14 cellular contexts compared by ENCODE assay signal in genomic region chr19:6394831-6395230, GRCh38. TPM values are rescaled to one million over a fixed set of nuclear protein-coding genes. Genes with fewer than 3 reads are reported as not detected.
DNase-seq lines count a peak whose midpoint lies in the region; ATAC-seq and TF ChIP-seq lines count a peak whose summit lies in the region.
"Had no signal": no experiment of that assay in that cellular context is flagged by ENCODE, and none has a peak within 500 bp of the region (broad histone marks: within the 10 kb centered on the region; RNA-seq: fewer than 3 reads in every experiment).

No MANE protein-coding gene starts in this region.

- H3K27ac Mint-ChIP-seq in activated naive CD4-positive, alpha-beta T cell treated with anti-CD3 and anti-CD28 coated beads for 36 hours: peak overlapping the region; percentile 61
- H3K27ac Mint-ChIP-seq in activated B cell treated with CpG ODN at 0.5 μM for 24 hours (no peak overlapping the region), progenitor cell of endocrine pancreas (peak overlapping the region; percentile 71)

- H3K36me3 ChIP-seq in effector memory CD4-positive, alpha-beta T cell (ENCODE audit: control insufficient read depth, insufficient read depth, low read length): peaks cover 5% of the 10 kb centered on the region

- CTCF ChIA-PET in activated naive CD4-positive, alpha-beta T cell treated with anti-CD3 and anti-CD28 coated beads for 36 hours (lab: Charles Lee): interaction anchor here (0.6 to 0.7 kb wide), 2 partner anchors 280 to 446 kb away, joined by 3 to 4 read pairs; no protein-coding TSS in a partner anchor
- CTCF ChIA-PET in activated B cell treated with CpG ODN at 0.5 μM for 24 hours (lab: Charles Lee): no interaction called here

- DNase-seq in activated naive CD4-positive, alpha-beta T cell treated with anti-CD3 and anti-CD28 coated beads for 36 hours: no peak
- DNase-seq in activated naive CD4-positive, alpha-beta T cell (lab: John Stamatoyannopoulos, UW): no peak
- no peak for DNase-seq in activated B cell treated with CpG ODN at 0.5 μM for 24 hours
- peak; percentile 25 for DNase-seq in iPS DF 19.7 (ENCODE audit: low read depth, low spot score)
- no peak for DNase-seq in progenitor cell of endocrine pancreas (ENCODE audit: low spot score, unreplicated experiment)
- no peak for DNase-seq in effector memory CD4-positive, alpha-beta T cell
- DNase-seq: brain microvascular endothelial cell; Calu3; MV-4-11; NCI-H2081 treated with DMSO at 0.1 percent for 48 hours; NCI-H69; stimulated activated naive CD8-positive, alpha-beta T cell treated with anti-CD3 and anti-CD28 coated beads, Interleukin-15, Interleukin-2, amounts not matched to agents 100 U/mL and 50 U/mL, for 24 hours had no signal

- no peaks in the 10 kb centered on the region for H3K9me3 Mint-ChIP-seq in activated naive CD4-positive, alpha-beta T cell treated with anti-CD3 and anti-CD28 coated beads for 36 hours
- H3K9me3 Mint-ChIP-seq in activated B cell treated with CpG ODN at 0.5 μM for 24 hours (no peaks in the 10 kb centered on the region), progenitor cell of endocrine pancreas (ENCODE audit: low read depth) (no peaks in the 10 kb centered on the region)

- TF ChIP-seq CTCF in activated B cell treated with CpG ODN at 0.5 μM for 24 hours (IDR thresholded peaks at IDR 0.05) (no peak), progenitor cell of endocrine pancreas (IDR thresholded peaks at IDR 0.05; ENCODE audit: unreplicated experiment) (no peak)

- H3K4me1 Mint-ChIP-seq in activated naive CD4-positive, alpha-beta T cell treated with anti-CD3 and anti-CD28 coated beads for 36 hours (ENCODE audit: low read depth): peaks cover 16% of the 10 kb centered on the region
- H3K4me1 Mint-ChIP-seq in activated B cell treated with CpG ODN at 0.5 μM for 24 hours (peaks cover 23% of the 10 kb centered on the region), progenitor cell of endocrine pancreas (ENCODE audit: low read depth) (peaks cover 20% of the 10 kb centered on the region)

- H3K36me3 Mint-ChIP-seq in activated naive CD4-positive, alpha-beta T cell treated with anti-CD3 and anti-CD28 coated beads for 36 hours (ENCODE audit: low read depth): peaks cover 10% of the 10 kb centered on the region
- H3K36me3 Mint-ChIP-seq in activated B cell treated with CpG ODN at 0.5 μM for 24 hours (ENCODE audit: low read depth): peaks cover 22% of the 10 kb centered on the region
- peaks cover 4% of the 10 kb centered on the region for H3K36me3 Mint-ChIP-seq in progenitor cell of endocrine pancreas (ENCODE audit: insufficient read depth)

- ATAC-seq in activated B cell treated with CpG ODN at 0.5 μM for 24 hours (ENCODE audit: low read depth): no peak
- ATAC-seq in HG02981 (IDR thresholded peaks at IDR 0.05; ENCODE audit: unreplicated experiment): no peak
- no peak for ATAC-seq in HG03280 (IDR thresholded peaks at IDR 0.05; ENCODE audit: unreplicated experiment)
- ATAC-seq: stimulated activated naive CD8-positive, alpha-beta T cell treated with anti-CD3 and anti-CD28 coated beads, Interleukin-15, Interleukin-2, amounts not matched to agents 100 U/mL and 50 U/mL, for 24 hours had no signal

- H3K4me3 ChIP-seq in effector memory CD4-positive, alpha-beta T cell (ENCODE audit: insufficient read depth, low read depth, low read length, poor library complexity, severe bottlenecking): no peak overlapping the region

- H3K4me1 ChIP-seq in effector memory CD4-positive, alpha-beta T cell (ENCODE audit: control insufficient read depth, insufficient read depth, low read length, poor library complexity, severe bottlenecking): peaks cover 9% of the 10 kb centered on the region

- no peak overlapping the region for H3K27ac ChIP-seq in effector memory CD4-positive, alpha-beta T cell (ENCODE audit: insufficient read depth, low read length, poor library complexity, severe bottlenecking)

- H3K4me3 Mint-ChIP-seq in activated naive CD4-positive, alpha-beta T cell treated with anti-CD3 and anti-CD28 coated beads for 36 hours: peak overlapping the region; percentile 53
- H3K4me3 Mint-ChIP-seq in activated B cell treated with CpG ODN at 0.5 μM for 24 hours (peak overlapping the region; percentile 59), progenitor cell of endocrine pancreas (ENCODE audit: low read depth) (peak overlapping the region; percentile 41)

- no peaks in the 10 kb centered on the region for H3K27me3 Mint-ChIP-seq in activated naive CD4-positive, alpha-beta T cell treated with anti-CD3 and anti-CD28 coated beads for 36 hours (ENCODE audit: low read depth)
- H3K27me3 Mint-ChIP-seq in activated B cell treated with CpG ODN at 0.5 μM for 24 hours: no peaks in the 10 kb centered on the region
- H3K27me3 Mint-ChIP-seq in progenitor cell of endocrine pancreas: no peaks in the 10 kb centered on the region

- H3K27me3 ChIP-seq in effector memory CD4-positive, alpha-beta T cell (replicated peaks; ENCODE audit: control insufficient read depth, insufficient read depth, low read length, poor library complexity, severe bottlenecking): no peaks in the 10 kb centered on the region
- H3K27me3 ChIP-seq: brain microvascular endothelial cell had no signal

- H3K9me3 ChIP-seq in effector memory CD4-positive, alpha-beta T cell (ENCODE audit: control insufficient read depth, low read length): no peaks in the 10 kb centered on the region

- POLR2A ChIA-PET in activated B cell treated with CpG ODN at 0.5 μM for 24 hours (lab: Charles Lee): interaction anchor here (0.7 kb wide), 1 partner anchor 1052 kb away, joined by 17 read pairs; no protein-coding TSS in a partner anchor

- intact Hi-C loops in activated naive CD4-positive, alpha-beta T cell treated with anti-CD3 and anti-CD28 coated beads for 36 hours (cut with micrococcal nuclease): no loop called here
- intact Hi-C loops in activated B cell treated with CpG ODN at 0.5 μM for 24 hours (cut with micrococcal nuclease): no loop called here

RNA-seq across cellular contexts. Expression of gene GTF2F1, which starts 1.9 kb away (rescaled TPM):
- 10 to 100 TPM; 53.5 to 63.0 TPM for total RNA-seq in activated naive CD4-positive, alpha-beta T cell treated with anti-CD3 and anti-CD28 coated beads for 36 hours
- total RNA-seq in activated B cell treated with CpG ODN at 0.5 μM for 24 hours: 67.6 and 68.1 TPM in 2 replicates
- 75.1 and 77.8 TPM in 2 replicates for total RNA-seq in progenitor cell of endocrine pancreas

RNA-seq across cellular contexts. Expression of gene PSPN, which starts 19.1 kb away (rescaled TPM):
- 1 to 10 TPM; 1.9 to 2.5 TPM for total RNA-seq in activated naive CD4-positive, alpha-beta T cell treated with anti-CD3 and anti-CD28 coated beads for 36 hours
- total RNA-seq in activated B cell treated with CpG ODN at 0.5 μM for 24 hours (2.1 and 2.4 TPM in 2 replicates), progenitor cell of endocrine pancreas (4.3 TPM in 2 replicates)

RNA-seq across cellular contexts. Expression of gene ALKBH7, which starts 22.2 kb away (rescaled TPM):
- total RNA-seq in activated naive CD4-positive, alpha-beta T cell treated with anti-CD3 and anti-CD28 coated beads for 36 hours: 10 to 100 TPM; 39.5 to 42.4 TPM
- 48.4 and 52.9 TPM in 2 replicates for total RNA-seq in activated B cell treated with CpG ODN at 0.5 μM for 24 hours
- 72.1 and 79.1 TPM in 2 replicates for total RNA-seq in progenitor cell of endocrine pancreas

RNA-seq across cellular contexts. Expression of gene KHSRP, which starts 29.8 kb away (rescaled TPM):
- total RNA-seq in activated naive CD4-positive, alpha-beta T cell treated with anti-CD3 and anti-CD28 coated beads for 36 hours: 100 to 1,000 TPM; 290 to 296 TPM
- total RNA-seq in activated B cell treated with CpG ODN at 0.5 μM for 24 hours (251 and 281 TPM in 2 replicates), progenitor cell of endocrine pancreas (419 and 436 TPM in 2 replicates)

RNA-seq across cellular contexts. Expression of gene CLPP, which starts 33.5 kb away (rescaled TPM):
- 100 to 1,000 TPM; 176 to 180 TPM for total RNA-seq in activated naive CD4-positive, alpha-beta T cell treated with anti-CD3 and anti-CD28 coated beads for 36 hours
- total RNA-seq in activated B cell treated with CpG ODN at 0.5 μM for 24 hours (60.6 and 68.2 TPM in 2 replicates), progenitor cell of endocrine pancreas (58.0 and 61.3 TPM in 2 replicates)
